Comparison of ENCODE assay signal across 1 cellular context in genomic region chrX:101383679-101384078, GRCh38.
TF ChIP-seq lines count a peak whose summit lies in the region.

No MANE protein-coding gene starts in this region.

TF ChIP-seq in SK-N-SH, 30 proteins besides CTCF, POLR2A, EP300 and RAD21 (continued from another document):
- TF ChIP-seq USF2 (IDR thresholded peaks at IDR 0.05; ENCODE audit: borderline replicate concordance, low read depth, low read length) (no peak), FOXM1 (IDR thresholded peaks at IDR 0.05; ENCODE audit: low read depth) (no peak), RXRA (IDR thresholded peaks at IDR 0.05; ENCODE audit: borderline replicate concordance, low read depth) (no peak), MEF2A (IDR thresholded peaks at IDR 0.05; ENCODE audit: borderline replicate concordance, low read depth) (no peak), CHD2 (IDR thresholded peaks at IDR 0.05; ENCODE audit: low read length, partially characterized antibody) (no peak), RCOR1 (IDR thresholded peaks at IDR 0.05; ENCODE audit: low read length) (no peak), MAX (IDR thresholded peaks at IDR 0.05; ENCODE audit: low read depth) (no peak), JUND (IDR thresholded peaks at IDR 0.05) (no peak), POLR2AphosphoS5 (IDR thresholded peaks at IDR 0.05; ENCODE audit: low read depth, low read length) (no peak)
TF ChIP-seq in SK-N-SH: peak in this region for 0.
